In the genomic region with DNA sequence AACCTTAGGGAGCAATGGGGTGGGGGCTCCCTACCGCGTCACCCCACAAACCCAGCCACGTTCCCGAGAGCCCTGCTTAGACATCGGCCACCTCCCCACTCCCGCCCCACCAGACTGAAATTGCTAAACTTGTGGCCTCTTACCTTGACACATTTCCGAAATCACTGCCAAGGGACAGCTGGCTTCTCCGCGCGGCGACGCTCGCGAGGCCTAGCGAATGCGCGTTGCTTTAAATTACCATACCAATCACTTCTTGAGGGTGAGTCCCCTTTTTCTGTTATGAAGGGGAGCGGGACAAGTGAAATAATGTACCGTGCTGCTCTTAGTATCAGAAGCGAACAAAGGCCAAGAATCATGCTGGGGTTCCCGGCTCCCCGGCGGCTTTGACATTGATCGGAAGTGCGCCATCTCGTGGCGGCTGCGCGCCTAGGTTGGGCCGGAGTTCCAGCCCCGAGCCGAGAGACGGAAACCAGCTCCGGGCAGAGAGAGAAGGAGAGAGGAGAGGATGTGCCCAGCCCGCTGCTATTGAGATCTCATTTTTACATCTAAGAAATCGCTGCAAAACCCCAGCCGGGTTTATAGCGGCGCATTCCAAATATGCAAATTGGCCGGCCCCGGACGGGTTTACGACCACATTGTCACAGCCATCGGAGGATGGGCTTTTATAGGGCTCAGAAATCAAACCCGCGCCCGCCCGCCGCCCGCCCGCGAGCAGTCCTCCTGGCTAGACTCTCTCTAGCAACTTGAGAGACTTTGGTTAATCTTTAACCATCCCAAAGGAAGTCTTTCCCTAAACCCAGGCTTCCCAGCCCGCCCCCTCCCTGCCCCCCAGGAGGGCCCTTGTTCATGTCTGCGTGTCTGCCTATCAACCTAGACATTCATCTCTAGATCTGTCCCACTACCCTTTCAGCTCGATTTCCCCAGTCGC, we compare ENCODE assay signal across 8 cellular contexts. TPM values are rescaled to one million over a fixed set of nuclear protein-coding genes. Genes with fewer than 3 reads are reported as not detected.
A peak's percentile ranks its signal among the peaks of the same experiment; 100 is the strongest.
DNase-seq lines count a peak whose midpoint lies in the region; FAIRE-seq and TF ChIP-seq lines count a peak whose summit lies in the region.

No MANE protein-coding gene starts in this region.

- POLR2A ChIA-PET in SK-N-SH (lab: Yijun Ruan, JAX), result interaction anchor here (0.7 kb wide), 1 partner anchor 753 kb away, joined by 3 read pairs; no protein-coding TSS in a partner anchor

- no peak for TF ChIP-seq POLR2A in H54 (IDR thresholded peaks at IDR 0.05; ENCODE audit: low read depth, low read length)
- no peak for TF ChIP-seq POLR2A in adrenal gland (IDR thresholded peaks at IDR 0.05)

- H3K9me3 ChIP-seq in SK-N-SH (no peaks in the 10 kb centered on the region), adrenal gland (replicated peaks in 1 of 3) (no peaks in the 10 kb centered on the region), hepatocyte (ENCODE audit: low read depth) (no peaks in the 10 kb centered on the region), skeletal muscle tissue (ENCODE audit: control insufficient read depth in 3 of 3, low read length in 3 of 3) (no peaks in the 10 kb centered on the region)

- DNase-seq in AG08395 (ENCODE audit: low spot score) (peak; percentile 84), H54 (ENCODE audit: insufficient read length, low spot score) (peak; percentile 99), SK-N-SH (peak; percentile 93), adrenal gland (peak in 6 of 7 donors; percentile 53 to 75 (median 71)), hepatocyte (ENCODE audit: low spot score) (peak; percentile 87), A172 (ENCODE audit: low spot score) (no peak), NCI-H128 (lab: John Stamatoyannopoulos, UW; ENCODE audit: unreplicated experiment) (no peak)

- H3K4me2 ChIP-seq in SK-N-SH (peak overlapping the region; percentile 56), hepatocyte (peak overlapping the region; percentile 96)

- no peak for FAIRE-seq in H54 (lab: Jason Lieb, UNC)

- H3K27ac ChIP-seq in SK-N-SH (ENCODE audit: low read depth in 2 of 2, low read length in 1 of 2) (no peak overlapping the region), adrenal gland (no peak overlapping the region), hepatocyte (peak overlapping the region; percentile 96), skeletal muscle tissue (ENCODE audit: low read depth, low read length) (peak overlapping the region; percentile 61)

- H2AFZ ChIP-seq in SK-N-SH (ENCODE audit: low read depth) (no peak overlapping the region), hepatocyte (peak overlapping the region; percentile 38)

- no peak for TF ChIP-seq EP300 in SK-N-SH (IDR thresholded peaks at IDR 0.05; ENCODE audit: borderline replicate concordance in 1 of 2, low read depth in 1 of 2, low read length in 1 of 2)

- no peaks in the 10 kb centered on the region for H3K36me3 ChIP-seq in SK-N-SH (replicated peaks in 1 of 2; ENCODE audit: control insufficient read depth in 1 of 2, insufficient read depth in 2 of 2, low read length in 1 of 2)
- no peaks in the 10 kb centered on the region for H3K36me3 ChIP-seq in adrenal gland (replicated peaks in 1 of 2)
- H3K36me3 ChIP-seq in hepatocyte (replicated peaks; ENCODE audit: insufficient read depth, low read depth), result no peaks in the 10 kb centered on the region
- no peaks in the 10 kb centered on the region for H3K36me3 ChIP-seq in skeletal muscle tissue (ENCODE audit: control insufficient read depth in 3 of 3, insufficient read depth in 3 of 3, low read length in 3 of 3)

- H3K4me3 ChIP-seq in SK-N-SH (ENCODE audit: low read depth in 2 of 2, low read length in 1 of 2) (peak overlapping the region; percentile 5 to 36; a peak in 2 of 4 replicates), adrenal gland (no peak overlapping the region), hepatocyte (peak overlapping the region; percentile 40), skeletal muscle tissue (ENCODE audit: low read length in 3 of 3) (peak overlapping the region; percentile 52 to 85 (median 77))

- intact Hi-C loops in adrenal gland (cut with DNase I), result loop anchor here in 1 of 2 donors (10.0 kb wide), 1 partner anchor 1305 kb away; no protein-coding TSS in a partner anchor

- H3K9me2 ChIP-seq in SK-N-SH (no peaks in the 10 kb centered on the region), hepatocyte (replicated peaks; ENCODE audit: insufficient read depth) (no peaks in the 10 kb centered on the region)

- WGBS in SK-N-SH (ENCODE audit: low lambda C conversion rate), result 10% methylated on average over 48 of the region's 56 CpGs
- WGBS in adrenal gland, 4 donors, result 18 to 21% (median 19%) methylated on average over 50 to 56 of the region's 56 CpGs
- WGBS in hepatocyte (ENCODE audit: low lambda C conversion rate, missing lambda C conversion rate), result 8% methylated on average over 55 of the region's 56 CpGs

- peaks cover 97% of the 10 kb centered on the region for H3K27me3 ChIP-seq in SK-N-SH (ENCODE audit: insufficient read depth)
- H3K27me3 ChIP-seq in adrenal gland, result peaks cover 73% of the 10 kb centered on the region
- H3K27me3 ChIP-seq in hepatocyte, result peaks cover 90% of the 10 kb centered on the region
- H3K27me3 ChIP-seq in skeletal muscle tissue (ENCODE audit: control insufficient read depth in 3 of 3, insufficient read depth in 3 of 3, low read length in 3 of 3), result peaks cover 17 to 31% (median 22%) of the 10 kb centered on the region in 3 donors

- peaks cover 4 to 10% of the 10 kb centered on the region in 2 experiments; a peak in 1 of 4 replicates for H3K4me1 ChIP-seq in SK-N-SH (ENCODE audit: control insufficient read depth in 1 of 2, insufficient read depth in 2 of 2, low read depth in 1 of 2, low read length in 1 of 2)
- H3K4me1 ChIP-seq in adrenal gland (replicated peaks in 1 of 2), result peaks cover 16 to 18% of the 10 kb centered on the region in 2 donors
- peaks cover 31% of the 10 kb centered on the region for H3K4me1 ChIP-seq in hepatocyte (ENCODE audit: insufficient read depth)
- peaks cover 44 to 62% (median 46%) of the 10 kb centered on the region in 3 donors for H3K4me1 ChIP-seq in skeletal muscle tissue (ENCODE audit: control insufficient read depth in 3 of 3, insufficient read depth in 3 of 3, low read length in 3 of 3)

- CTCF ChIA-PET in SK-N-SH (lab: Yijun Ruan, JAX), result interaction anchor here (0.6 to 12.3 kb wide), 72 partner anchors 10 to 1325 kb away, joined by 3 to 205 read pairs (median 3); a partner anchor contains a TSS

- no peaks in the 10 kb centered on the region for H3F3A ChIP-seq in SK-N-SH (replicated peaks; ENCODE audit: insufficient read depth)

- TF ChIP-seq CTCF in SK-N-SH (IDR thresholded peaks at IDR 0.05), result peak; percentile 100
- peak; percentile 55 to 84 (median 68) for TF ChIP-seq CTCF in adrenal gland (IDR thresholded peaks at IDR 0.05)
- peak; percentile 91 for TF ChIP-seq CTCF in hepatocyte (IDR thresholded peaks at IDR 0.05; ENCODE audit: poor library complexity)

- TF ChIP-seq RAD21 in SK-N-SH (IDR thresholded peaks at IDR 0.05; ENCODE audit: low read length), result no peak

- H4K20me1 ChIP-seq in SK-N-SH (ENCODE audit: insufficient read depth) (no peaks in the 10 kb centered on the region), hepatocyte (ENCODE audit: insufficient read depth, poor library complexity, severe bottlenecking) (no peaks in the 10 kb centered on the region)

- H3K79me2 ChIP-seq in SK-N-SH (ENCODE audit: insufficient read depth) (no peaks in the 10 kb centered on the region), hepatocyte (peaks cover 89% of the 10 kb centered on the region)

- H3K9ac ChIP-seq in SK-N-SH (no peak overlapping the region), skeletal muscle tissue (ENCODE audit: low read depth in 1 of 3, low read length in 3 of 3) (peak overlapping the region; percentile 81 to 97 (median 93))

RNA-seq across cellular contexts. Expression of a gene that starts 5.3 kb away (rescaled TPM):
- polyA plus RNA-seq in SK-N-SH (2012; rRNA removed) (not detected in 2 replicates), adrenal gland (1 to 10 TPM in 1 of 3 donors, under 1 TPM in 2; 0.20 to 3.0 (median 0.40) TPM), hepatocyte (5.4 and 7.6 TPM in 2 replicates)
- polyA plus RNA-seq in SK-N-SH (2012; cell fraction: cytosol; rRNA removed), result not detected in 2 replicates
- polyA plus RNA-seq in SK-N-SH (2012; cell fraction: nucleus; rRNA removed), result not detected in 2 replicates
- total RNA-seq in adrenal gland (1 to 10 TPM in 5 of 8 donors, under 1 TPM in 2, not detected in 1; 0.13 to 2.4 (median 1.2) TPM), hepatocyte (6.4 and 9.6 TPM in 2 replicates), skeletal muscle tissue (2.1 TPM)
- 1.2 TPM in 2 replicates for total RNA-seq in A172 (2014; rRNA removed; shearing (Covaris generic))

RNA-seq across cellular contexts. Expression of a gene that starts 5.6 kb away (rescaled TPM):
- not detected in 2 replicates for polyA plus RNA-seq in SK-N-SH (2012; rRNA removed)
- not detected in 2 replicates for polyA plus RNA-seq in SK-N-SH (2012; cell fraction: cytosol; rRNA removed)
- polyA plus RNA-seq in SK-N-SH (2012; cell fraction: nucleus; rRNA removed), result not detected in 2 replicates
- 10 to 100 TPM in 6 of 8 donors, 1 to 10 TPM in 2; 7.8 to 14.7 (median 12.2) TPM for total RNA-seq in adrenal gland
- polyA plus RNA-seq in adrenal gland, result 10 to 100 TPM in 1 of 3 donors, 1 to 10 TPM in 2; 3.8 to 14.1 (median 4.2) TPM
- total RNA-seq in hepatocyte, result 9.9 and 15.1 TPM in 2 replicates
- 7.7 and 8.1 TPM in 2 replicates for polyA plus RNA-seq in hepatocyte
- total RNA-seq in skeletal muscle tissue, result 13.6 TPM
- 26.4 and 30.7 TPM in 2 replicates for total RNA-seq in A172 (2014; rRNA removed; shearing (Covaris generic))

RNA-seq across cellular contexts. Expression of a gene that starts 14.4 kb away (rescaled TPM):
- polyA plus RNA-seq in SK-N-SH (2012; rRNA removed), result not detected in 2 replicates
- not detected in 2 replicates for polyA plus RNA-seq in SK-N-SH (2012; cell fraction: cytosol; rRNA removed)
- polyA plus RNA-seq in SK-N-SH (2012; cell fraction: nucleus; rRNA removed), result not detected in 2 replicates
- total RNA-seq in adrenal gland, result 10 to 100 TPM in 6 of 8 donors, 1 to 10 TPM in 2; 7.7 to 20.1 (median 12.6) TPM
- polyA plus RNA-seq in adrenal gland, result 10 to 100 TPM in 1 of 3 donors, 1 to 10 TPM in 2; 2.7 to 26.7 (median 4.4) TPM
- total RNA-seq in hepatocyte, result 3.6 and 5.9 TPM in 2 replicates
- 3.5 and 4.4 TPM in 2 replicates for polyA plus RNA-seq in hepatocyte
- 7.8 TPM for total RNA-seq in skeletal muscle tissue
- total RNA-seq in A172 (2014; rRNA removed; shearing (Covaris generic)), result 74.8 and 88.6 TPM in 2 replicates

RNA-seq across cellular contexts. Expression of a gene that starts 20.1 kb away (rescaled TPM):
- polyA plus RNA-seq in SK-N-SH (2012; rRNA removed) (not detected in 2 replicates), adrenal gland (1 to 10 TPM in 1 of 3 donors, under 1 TPM in 2; 0.17 to 1.1 (median 0.24) TPM), hepatocyte (6.1 and 6.2 TPM in 2 replicates)
- polyA plus RNA-seq in SK-N-SH (2012; cell fraction: cytosol; rRNA removed), result not detected in 2 replicates
- not detected in 2 replicates for polyA plus RNA-seq in SK-N-SH (2012; cell fraction: nucleus; rRNA removed)
- total RNA-seq in adrenal gland (1 to 10 TPM in 1 of 8 donors, under 1 TPM in 7; 0.19 to 1.4 (median 0.62) TPM), hepatocyte (13.0 and 14.2 TPM in 2 replicates), skeletal muscle tissue (0.52 TPM)
- 3.2 and 4.7 TPM in 2 replicates for total RNA-seq in A172 (2014; rRNA removed; shearing (Covaris generic))

RNA-seq across cellular contexts. Expression of a gene that starts 23.3 kb away (rescaled TPM):
- polyA plus RNA-seq in SK-N-SH (2012; rRNA removed) (not detected in 2 replicates), adrenal gland (10 to 100 TPM in 2 of 3 donors, 1 to 10 TPM in 1; 9.7 to 25.3 (median 12.4) TPM), hepatocyte (1.0 TPM in 1 of 2 replicates, not detected in the other)
- not detected in 2 replicates for polyA plus RNA-seq in SK-N-SH (2012; cell fraction: cytosol; rRNA removed)
- not detected in 2 replicates for polyA plus RNA-seq in SK-N-SH (2012; cell fraction: nucleus; rRNA removed)
- total RNA-seq in adrenal gland (10 to 100 TPM; 21.3 to 39.1 (median 24.9) TPM), hepatocyte (0.32 and 0.83 TPM in 2 replicates), skeletal muscle tissue (1.6 TPM)
- total RNA-seq in A172 (2014; rRNA removed; shearing (Covaris generic)), result not detected in 2 replicates

Comparison
In these comparisons a context has a peak if more than half of its experiments do, and no peak if none do; other contexts are left out.
1. DNase-seq: peak in AG08395 (single experiment), H54 (single experiment), SK-N-SH (single experiment), adrenal gland (6 of 7) and hepatocyte (single experiment); none in A172 (single experiment) and NCI-H128 (single experiment).
2. H3K27ac ChIP-seq: peak in hepatocyte (single experiment) and skeletal muscle tissue (single experiment); none in SK-N-SH (0 of 2) and adrenal gland (0 of 5).
3. H3K4me3 ChIP-seq: peak in SK-N-SH (2 of 2), hepatocyte (single experiment) and skeletal muscle tissue (3 of 3); none in adrenal gland (0 of 4).
4. Peak in every context shown above with its lines, with median percentiles within 50 percentile points of each other: CTCF ChIP-seq.